In the genomic region with DNA sequence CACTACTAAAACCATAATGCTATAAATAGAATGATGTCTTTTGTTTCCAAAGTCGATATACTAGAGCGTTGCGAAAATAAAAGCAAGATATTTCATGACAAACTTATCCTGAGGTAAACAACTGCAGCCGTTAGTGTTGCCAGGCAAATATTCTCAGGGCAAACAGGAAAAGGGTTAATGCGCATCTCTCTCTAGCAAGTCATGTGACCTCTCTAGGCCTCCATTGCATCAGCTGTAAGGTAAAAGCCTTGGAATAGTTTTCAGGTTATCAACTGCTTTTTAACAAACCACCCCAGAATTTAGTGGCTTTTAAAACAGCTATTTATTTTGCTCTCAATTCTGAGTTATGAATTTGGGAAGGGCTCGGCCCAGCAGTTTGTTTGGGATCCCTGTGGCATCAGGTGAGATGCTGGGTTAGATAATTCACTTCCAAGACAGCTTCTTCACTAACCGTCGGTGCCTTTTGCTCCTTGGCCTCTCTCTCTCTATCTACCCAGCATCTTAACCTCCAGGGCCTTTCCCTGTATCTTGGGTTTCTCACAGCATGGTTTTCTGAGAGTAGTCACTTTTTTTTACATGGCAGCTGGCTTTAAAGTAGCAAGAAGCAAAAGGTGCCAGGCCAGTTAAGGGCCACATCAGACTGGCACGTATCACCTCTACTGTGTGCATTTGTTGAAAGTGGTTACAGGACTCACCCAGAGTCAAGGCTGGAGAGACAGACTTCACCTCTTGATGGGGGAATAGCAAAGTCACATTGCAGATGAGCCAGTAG, we compare ENCODE assay signal across 1 cellular context.
TF ChIP-seq lines count a peak whose summit lies in the region.

No MANE protein-coding gene starts in this region.

TF ChIP-seq in K562, 482 proteins besides CTCF, POLR2A, EP300 and RAD21 (continued from another document and continues in another):
- TF ChIP-seq, protein P1, sequence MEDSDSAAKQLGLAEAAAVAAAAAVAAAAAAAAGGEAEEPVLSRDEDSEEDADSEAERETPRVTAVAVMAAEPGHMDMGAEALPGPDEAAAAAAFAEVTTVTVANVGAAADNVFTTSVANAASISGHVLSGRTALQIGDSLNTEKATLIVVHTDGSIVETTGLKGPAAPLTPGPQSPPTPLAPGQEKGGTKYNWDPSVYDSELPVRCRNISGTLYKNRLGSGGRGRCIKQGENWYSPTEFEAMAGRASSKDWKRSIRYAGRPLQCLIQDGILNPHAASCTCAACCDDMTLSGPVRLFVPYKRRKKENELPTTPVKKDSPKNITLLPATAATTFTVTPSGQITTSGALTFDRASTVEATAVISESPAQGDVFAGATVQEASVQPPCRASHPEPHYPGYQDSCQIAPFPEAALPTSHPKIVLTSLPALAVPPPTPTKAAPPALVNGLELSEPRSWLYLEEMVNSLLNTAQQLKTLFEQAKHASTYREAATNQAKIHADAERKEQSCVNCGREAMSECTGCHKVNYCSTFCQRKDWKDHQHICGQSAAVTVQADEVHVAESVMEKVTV (CRISPR knock-in tag; IDR thresholded peaks at IDR 0.05) = no peak
- TF ChIP-seq, protein P2, sequence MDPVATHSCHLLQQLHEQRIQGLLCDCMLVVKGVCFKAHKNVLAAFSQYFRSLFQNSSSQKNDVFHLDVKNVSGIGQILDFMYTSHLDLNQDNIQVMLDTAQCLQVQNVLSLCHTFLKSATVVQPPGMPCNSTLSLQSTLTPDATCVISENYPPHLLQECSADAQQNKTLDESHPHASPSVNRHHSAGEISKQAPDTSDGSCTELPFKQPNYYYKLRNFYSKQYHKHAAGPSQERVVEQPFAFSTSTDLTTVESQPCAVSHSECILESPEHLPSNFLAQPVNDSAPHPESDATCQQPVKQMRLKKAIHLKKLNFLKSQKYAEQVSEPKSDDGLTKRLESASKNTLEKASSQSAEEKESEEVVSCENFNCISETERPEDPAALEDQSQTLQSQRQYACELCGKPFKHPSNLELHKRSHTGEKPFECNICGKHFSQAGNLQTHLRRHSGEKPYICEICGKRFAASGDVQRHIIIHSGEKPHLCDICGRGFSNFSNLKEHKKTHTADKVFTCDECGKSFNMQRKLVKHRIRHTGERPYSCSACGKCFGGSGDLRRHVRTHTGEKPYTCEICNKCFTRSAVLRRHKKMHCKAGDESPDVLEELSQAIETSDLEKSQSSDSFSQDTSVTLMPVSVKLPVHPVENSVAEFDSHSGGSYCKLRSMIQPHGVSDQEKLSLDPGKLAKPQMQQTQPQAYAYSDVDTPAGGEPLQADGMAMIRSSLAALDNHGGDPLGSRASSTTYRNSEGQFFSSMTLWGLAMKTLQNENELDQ (CRISPR knock-in tag; IDR thresholded peaks at IDR 0.05; ENCODE audit: borderline replicate concordance) = no peak
- TF ChIP-seq GABPA (tag; conservative IDR thresholded peaks at IDR 0.05; ENCODE audit: low read depth) (no peak), ZBTB8A (IDR thresholded peaks at IDR 0.05; ENCODE audit: partially characterized antibody) (no peak), SMAD2 (IDR thresholded peaks at IDR 0.05; ENCODE audit: low read depth, low read length) (no peak), ELF2 (CRISPR knock-in tag; IDR thresholded peaks at IDR 0.05) (no peak), RFX5 (IDR thresholded peaks at IDR 0.05; ENCODE audit: low read depth, low read length) (no peak), PHTF2 (CRISPR knock-in tag; IDR thresholded peaks at IDR 0.05) (no peak), MTF1 (CRISPR knock-in tag; IDR thresholded peaks at IDR 0.05; ENCODE audit: borderline replicate concordance) (no peak), ZNF316 (IDR thresholded peaks at IDR 0.05) (no peak), RAD51 (IDR thresholded peaks at IDR 0.05; ENCODE audit: borderline replicate concordance, low read depth) (peak; percentile 80), FOXK2 (conservative IDR thresholded peaks at IDR 0.05 in 1 of 2, IDR thresholded peaks at IDR 0.05 in 1 of 2; ENCODE audit: low read depth in 2 of 2) (no peak), RNF2 (IDR thresholded peaks at IDR 0.05) (no peak), BRD4 (IDR thresholded peaks at IDR 0.05) (0 out of 2 replicates have a peak, but pooled peaks have one; percentile 47), TEAD4 (IDR thresholded peaks at IDR 0.05; ENCODE audit: low read length) (no peak), TEAD4 (CRISPR knock-in tag; IDR thresholded peaks at IDR 0.05; ENCODE audit: borderline replicate concordance) (no peak), HDAC3 (IDR thresholded peaks at IDR 0.05; ENCODE audit: borderline replicate concordance, partially characterized antibody) (no peak), OTX1 (CRISPR knock-in tag; IDR thresholded peaks at IDR 0.05) (no peak), HNRNPLL (IDR thresholded peaks at IDR 0.05; ENCODE audit: low read depth, low read length, poor library complexity, severe bottlenecking) (no peak), TCFL5 (CRISPR knock-in tag; conservative IDR thresholded peaks at IDR 0.05) (no peak)
- TF ChIP-seq, protein P3, sequence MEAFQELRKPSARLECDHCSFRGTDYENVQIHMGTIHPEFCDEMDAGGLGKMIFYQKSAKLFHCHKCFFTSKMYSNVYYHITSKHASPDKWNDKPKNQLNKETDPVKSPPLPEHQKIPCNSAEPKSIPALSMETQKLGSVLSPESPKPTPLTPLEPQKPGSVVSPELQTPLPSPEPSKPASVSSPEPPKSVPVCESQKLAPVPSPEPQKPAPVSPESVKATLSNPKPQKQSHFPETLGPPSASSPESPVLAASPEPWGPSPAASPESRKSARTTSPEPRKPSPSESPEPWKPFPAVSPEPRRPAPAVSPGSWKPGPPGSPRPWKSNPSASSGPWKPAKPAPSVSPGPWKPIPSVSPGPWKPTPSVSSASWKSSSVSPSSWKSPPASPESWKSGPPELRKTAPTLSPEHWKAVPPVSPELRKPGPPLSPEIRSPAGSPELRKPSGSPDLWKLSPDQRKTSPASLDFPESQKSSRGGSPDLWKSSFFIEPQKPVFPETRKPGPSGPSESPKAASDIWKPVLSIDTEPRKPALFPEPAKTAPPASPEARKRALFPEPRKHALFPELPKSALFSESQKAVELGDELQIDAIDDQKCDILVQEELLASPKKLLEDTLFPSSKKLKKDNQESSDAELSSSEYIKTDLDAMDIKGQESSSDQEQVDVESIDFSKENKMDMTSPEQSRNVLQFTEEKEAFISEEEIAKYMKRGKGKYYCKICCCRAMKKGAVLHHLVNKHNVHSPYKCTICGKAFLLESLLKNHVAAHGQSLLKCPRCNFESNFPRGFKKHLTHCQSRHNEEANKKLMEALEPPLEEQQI (IDR thresholded peaks at IDR 0.05) = peak; percentile 27; the same call in 1 of the 2 replicates
- TF ChIP-seq, protein P4, sequence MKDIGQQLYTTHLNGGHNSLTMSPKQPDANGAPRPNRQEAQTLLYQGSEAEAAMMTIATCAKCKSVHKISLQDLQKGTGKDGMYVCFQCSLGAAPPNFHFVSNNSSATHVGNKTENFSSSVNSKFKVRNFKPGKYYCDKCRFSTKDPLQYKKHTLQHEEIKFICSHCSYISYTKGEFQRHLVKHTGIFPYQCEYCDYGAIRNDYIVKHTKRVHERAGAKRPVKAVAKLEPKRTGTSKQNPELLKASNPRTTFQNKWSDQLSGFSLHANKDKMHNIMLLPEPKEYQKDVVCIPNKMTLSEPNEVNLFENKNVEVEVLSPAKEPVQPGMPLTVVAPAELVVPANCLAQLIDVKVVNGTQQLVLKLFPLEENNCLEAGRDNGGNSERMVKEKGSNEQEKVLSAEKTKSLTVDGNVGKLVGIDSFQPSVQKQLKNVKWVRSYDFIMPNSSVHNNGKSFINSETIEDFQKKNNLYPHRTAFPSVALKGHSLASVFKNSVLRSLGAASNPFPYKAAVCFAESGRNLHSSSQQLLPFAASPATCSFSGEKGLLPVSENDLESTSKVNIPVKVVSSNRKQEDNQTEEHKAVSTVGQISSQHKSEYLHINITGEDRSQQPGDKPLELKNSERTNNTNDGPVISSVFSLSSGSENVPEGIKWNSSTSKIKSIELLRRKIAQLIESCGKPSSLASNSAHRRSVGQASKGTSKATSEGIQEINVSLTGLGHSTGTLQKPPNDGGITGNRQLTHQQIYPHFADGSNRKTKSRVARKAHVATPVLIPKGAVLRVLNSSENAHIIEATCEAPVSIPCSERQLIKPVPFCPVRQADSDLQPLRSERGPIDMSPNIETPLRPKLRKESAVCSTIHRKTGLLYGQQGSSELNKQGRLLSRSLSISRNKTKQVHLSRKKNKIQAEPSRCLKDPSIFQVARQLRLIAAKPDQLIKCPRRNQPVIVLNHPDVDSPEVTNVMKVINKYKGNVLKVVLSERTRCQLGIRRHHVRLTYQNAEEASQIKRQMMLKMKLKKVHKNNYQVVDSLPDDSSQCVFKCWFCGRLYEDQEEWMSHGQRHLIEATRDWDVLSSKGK (CRISPR knock-in tag; IDR thresholded peaks at IDR 0.05) = no peak
- TF ChIP-seq, protein P5, sequence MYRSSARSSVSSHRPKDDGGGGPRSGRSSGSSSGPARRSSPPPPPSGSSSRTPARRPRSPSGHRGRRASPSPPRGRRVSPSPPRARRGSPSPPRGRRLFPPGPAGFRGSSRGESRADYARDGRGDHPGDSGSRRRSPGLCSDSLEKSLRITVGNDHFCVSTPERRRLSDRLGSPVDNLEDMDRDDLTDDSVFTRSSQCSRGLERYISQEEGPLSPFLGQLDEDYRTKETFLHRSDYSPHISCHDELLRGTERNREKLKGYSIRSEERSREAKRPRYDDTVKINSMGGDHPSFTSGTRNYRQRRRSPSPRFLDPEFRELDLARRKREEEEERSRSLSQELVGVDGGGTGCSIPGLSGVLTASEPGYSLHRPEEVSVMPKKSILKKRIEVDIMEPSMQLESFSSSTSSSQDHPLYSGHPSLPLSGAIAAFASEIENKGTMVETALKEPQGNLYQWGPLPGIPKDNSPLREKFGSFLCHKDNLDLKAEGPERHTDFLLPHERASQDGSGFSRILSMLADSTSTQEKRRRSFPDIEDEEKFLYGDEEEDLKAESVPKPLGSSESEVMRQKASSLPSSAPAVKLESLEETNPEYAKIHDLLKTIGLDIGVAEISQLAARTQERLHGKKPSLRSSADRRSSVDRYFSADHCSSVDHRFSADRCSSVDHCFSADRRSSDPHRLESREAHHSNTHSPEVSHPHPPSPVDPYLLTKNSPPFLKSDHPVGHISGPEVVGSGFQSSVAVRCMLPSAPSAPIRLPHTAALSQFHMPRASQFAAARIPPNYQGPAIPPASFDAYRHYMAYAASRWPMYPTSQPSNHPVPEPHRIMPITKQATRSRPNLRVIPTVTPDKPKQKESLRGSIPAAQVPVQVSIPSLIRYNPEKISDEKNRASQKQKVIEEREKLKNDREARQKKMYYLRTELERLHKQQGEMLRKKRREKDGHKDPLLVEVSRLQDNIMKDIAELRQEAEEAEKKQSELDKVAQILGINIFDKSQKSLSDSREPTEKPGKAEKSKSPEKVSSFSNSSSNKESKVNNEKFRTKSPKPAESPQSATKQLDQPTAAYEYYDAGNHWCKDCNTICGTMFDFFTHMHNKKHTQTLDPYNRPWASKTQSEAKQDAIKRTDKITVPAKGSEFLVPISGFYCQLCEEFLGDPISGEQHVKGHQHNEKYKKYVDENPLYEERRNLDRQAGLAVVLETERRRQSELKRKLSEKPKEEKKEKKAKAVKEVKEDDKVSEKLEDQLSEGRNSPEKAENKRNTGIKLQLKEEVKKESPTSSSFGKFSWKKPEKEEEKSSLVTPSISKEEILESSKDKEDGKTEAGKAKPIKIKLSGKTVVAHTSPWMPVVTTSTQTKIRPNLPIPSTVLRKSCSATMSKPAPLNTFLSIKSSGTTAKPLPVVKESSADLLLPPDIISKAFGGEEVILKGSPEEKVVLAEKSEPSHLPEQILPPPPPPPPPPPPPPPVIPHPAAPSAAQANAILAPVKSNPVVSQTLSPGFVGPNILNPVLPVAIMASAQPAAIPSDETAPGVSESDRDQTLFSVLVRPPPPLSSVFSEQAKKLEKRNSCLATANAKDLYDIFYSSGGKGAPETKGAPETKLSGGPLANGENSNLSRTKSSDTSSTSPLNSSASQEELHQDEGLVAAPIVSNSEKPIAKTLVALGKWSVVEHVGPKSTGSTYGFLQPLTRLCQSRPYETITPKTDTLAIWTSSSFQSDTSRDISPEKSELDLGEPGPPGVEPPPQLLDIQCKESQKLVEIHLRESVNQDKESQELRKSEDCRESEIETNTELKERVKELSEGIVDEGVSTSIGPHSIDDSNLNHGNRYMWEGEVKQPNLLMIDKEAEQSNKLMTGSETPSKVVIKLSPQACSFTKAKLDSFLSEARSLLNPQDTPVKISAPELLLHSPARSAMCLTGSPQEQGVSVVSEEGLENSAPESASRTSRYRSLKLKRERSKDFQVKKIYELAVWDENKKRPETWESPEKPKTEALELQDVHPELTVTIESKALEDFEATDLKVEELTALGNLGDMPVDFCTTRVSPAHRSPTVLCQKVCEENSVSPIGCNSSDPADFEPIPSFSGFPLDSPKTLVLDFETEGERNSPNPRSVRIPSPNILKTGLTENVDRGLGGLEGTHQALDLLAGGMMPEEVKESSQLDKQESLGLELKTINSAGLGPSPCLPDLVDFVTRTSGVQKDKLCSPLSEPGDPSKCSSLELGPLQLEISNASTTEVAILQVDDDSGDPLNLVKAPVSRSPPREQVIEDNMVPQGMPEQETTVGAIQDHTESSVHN (IDR thresholded peaks at IDR 0.05; ENCODE audit: borderline replicate concordance in 1 of 2, low read depth in 1 of 2) = no peak
- TF ChIP-seq, protein P6, sequence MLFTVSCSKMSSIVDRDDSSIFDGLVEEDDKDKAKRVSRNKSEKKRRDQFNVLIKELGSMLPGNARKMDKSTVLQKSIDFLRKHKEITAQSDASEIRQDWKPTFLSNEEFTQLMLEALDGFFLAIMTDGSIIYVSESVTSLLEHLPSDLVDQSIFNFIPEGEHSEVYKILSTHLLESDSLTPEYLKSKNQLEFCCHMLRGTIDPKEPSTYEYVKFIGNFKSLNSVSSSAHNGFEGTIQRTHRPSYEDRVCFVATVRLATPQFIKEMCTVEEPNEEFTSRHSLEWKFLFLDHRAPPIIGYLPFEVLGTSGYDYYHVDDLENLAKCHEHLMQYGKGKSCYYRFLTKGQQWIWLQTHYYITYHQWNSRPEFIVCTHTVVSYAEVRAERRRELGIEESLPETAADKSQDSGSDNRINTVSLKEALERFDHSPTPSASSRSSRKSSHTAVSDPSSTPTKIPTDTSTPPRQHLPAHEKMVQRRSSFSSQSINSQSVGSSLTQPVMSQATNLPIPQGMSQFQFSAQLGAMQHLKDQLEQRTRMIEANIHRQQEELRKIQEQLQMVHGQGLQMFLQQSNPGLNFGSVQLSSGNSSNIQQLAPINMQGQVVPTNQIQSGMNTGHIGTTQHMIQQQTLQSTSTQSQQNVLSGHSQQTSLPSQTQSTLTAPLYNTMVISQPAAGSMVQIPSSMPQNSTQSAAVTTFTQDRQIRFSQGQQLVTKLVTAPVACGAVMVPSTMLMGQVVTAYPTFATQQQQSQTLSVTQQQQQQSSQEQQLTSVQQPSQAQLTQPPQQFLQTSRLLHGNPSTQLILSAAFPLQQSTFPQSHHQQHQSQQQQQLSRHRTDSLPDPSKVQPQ (CRISPR knock-in tag; IDR thresholded peaks at IDR 0.05; ENCODE audit: borderline replicate concordance) = no peak
